ENCODE assay signal across 8 cellular contexts in the genomic region with DNA sequence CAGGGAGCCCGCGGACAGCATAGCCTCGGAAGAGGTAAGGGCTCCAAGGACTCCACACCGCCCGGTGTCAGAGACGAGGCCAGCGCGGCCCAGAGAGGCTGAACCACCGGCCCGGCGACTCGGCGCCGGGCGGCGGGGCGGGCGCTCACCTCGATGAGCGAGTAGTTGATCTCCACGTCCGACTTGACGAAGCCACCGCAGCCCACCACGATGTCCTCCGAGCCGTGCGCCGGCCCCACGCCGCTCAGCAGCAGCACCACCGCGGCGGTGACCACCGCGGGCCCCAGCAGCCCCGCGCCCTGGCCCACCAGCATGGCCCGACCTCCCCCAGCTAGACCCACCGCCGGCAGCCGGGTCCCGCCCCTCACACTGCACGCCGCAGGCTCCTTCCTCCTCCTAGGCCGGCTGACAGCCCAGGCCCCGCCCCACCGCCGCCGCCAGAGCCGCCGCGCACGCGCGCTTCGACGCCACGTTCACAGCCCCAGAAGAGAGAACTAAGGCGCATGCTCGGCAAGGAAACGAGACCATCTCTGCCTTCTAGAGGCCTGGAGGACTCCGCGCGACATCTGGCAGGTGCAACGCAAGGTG. TPM values are rescaled to one million over a fixed set of nuclear protein-coding genes. Genes with fewer than 3 reads are reported as not detected.
DNase-seq lines count a peak whose midpoint lies in the region; ATAC-seq and TF ChIP-seq lines count a peak whose summit lies in the region.
"Not testable (repeated sequence)": the region's sequence is repeated elsewhere in the genome, so short reads cannot be mapped to it uniquely, and the experiment has no call there.

A gene with protein sequence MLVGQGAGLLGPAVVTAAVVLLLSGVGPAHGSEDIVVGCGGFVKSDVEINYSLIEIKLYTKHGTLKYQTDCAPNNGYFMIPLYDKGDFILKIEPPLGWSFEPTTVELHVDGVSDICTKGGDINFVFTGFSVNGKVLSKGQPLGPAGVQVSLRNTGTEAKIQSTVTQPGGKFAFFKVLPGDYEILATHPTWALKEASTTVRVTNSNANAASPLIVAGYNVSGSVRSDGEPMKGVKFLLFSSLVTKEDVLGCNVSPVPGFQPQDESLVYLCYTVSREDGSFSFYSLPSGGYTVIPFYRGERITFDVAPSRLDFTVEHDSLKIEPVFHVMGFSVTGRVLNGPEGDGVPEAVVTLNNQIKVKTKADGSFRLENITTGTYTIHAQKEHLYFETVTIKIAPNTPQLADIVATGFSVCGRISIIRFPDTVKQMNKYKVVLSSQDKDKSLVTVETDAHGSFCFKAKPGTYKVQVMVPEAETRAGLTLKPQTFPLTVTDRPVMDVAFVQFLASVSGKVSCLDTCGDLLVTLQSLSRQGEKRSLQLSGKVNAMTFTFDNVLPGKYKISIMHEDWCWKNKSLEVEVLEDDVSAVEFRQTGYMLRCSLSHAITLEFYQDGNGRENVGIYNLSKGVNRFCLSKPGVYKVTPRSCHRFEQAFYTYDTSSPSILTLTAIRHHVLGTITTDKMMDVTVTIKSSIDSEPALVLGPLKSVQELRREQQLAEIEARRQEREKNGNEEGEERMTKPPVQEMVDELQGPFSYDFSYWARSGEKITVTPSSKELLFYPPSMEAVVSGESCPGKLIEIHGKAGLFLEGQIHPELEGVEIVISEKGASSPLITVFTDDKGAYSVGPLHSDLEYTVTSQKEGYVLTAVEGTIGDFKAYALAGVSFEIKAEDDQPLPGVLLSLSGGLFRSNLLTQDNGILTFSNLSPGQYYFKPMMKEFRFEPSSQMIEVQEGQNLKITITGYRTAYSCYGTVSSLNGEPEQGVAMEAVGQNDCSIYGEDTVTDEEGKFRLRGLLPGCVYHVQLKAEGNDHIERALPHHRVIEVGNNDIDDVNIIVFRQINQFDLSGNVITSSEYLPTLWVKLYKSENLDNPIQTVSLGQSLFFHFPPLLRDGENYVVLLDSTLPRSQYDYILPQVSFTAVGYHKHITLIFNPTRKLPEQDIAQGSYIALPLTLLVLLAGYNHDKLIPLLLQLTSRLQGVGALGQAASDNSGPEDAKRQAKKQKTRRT (minus strand): TSS at position 371 of the 588 bp plus-strand sequence. CDS start 57 bp downstream, at position 314.

- POLR2A ChIA-PET in activated CD8-positive, alpha-beta T cell treated with anti-CD3 and anti-CD28 coated beads for 36 hours (lab: Charles Lee) = not testable (repeated sequence)

- not testable (repeated sequence) for H3K27me3 ChIP-seq in skeletal muscle tissue (ENCODE audit: control insufficient read depth in 3 of 3, insufficient read depth in 3 of 3, low read length in 3 of 3); upper lobe of left lung

- not testable (repeated sequence) for H3K27me3 Mint-ChIP-seq in activated CD8-positive, alpha-beta T cell treated with anti-CD3 and anti-CD28 coated beads for 36 hours

- peak within 1 kb of the TSS; percentile 62 for H3K4me3 ChIP-seq in NB4 (ENCODE audit: low read depth, low read length)
- peak within 1 kb of the TSS; percentile 48 to 58 (median 54) for H3K4me3 ChIP-seq in skeletal muscle tissue (ENCODE audit: low read length in 3 of 3)
- H3K4me3 ChIP-seq in upper lobe of left lung = peak within 1 kb of the TSS; percentile 56 to 64 (median 60)

- DNase-seq in NB4 (ENCODE audit: low read depth) = peak; percentile 19
- DNase-seq in activated CD8-positive, alpha-beta T cell treated with anti-CD3 and anti-CD28 coated beads for 36 hours = peak; percentile 92
- DNase-seq in cerebellum (ENCODE audit: low spot score) = not testable (repeated sequence)
- peak; percentile 86 to 92 for DNase-seq in left colon
- peak; percentile 91 to 100 for DNase-seq in upper lobe of left lung

- not testable (repeated sequence) for H3K36me3 Mint-ChIP-seq in activated CD8-positive, alpha-beta T cell treated with anti-CD3 and anti-CD28 coated beads for 36 hours (ENCODE audit: low read depth)

- H3K36me3 ChIP-seq in skeletal muscle tissue (ENCODE audit: control insufficient read depth in 3 of 3, insufficient read depth in 3 of 3, low read length in 3 of 3); upper lobe of left lung: not testable (repeated sequence)

- CTCF ChIA-PET in activated CD8-positive, alpha-beta T cell treated with anti-CD3 and anti-CD28 coated beads for 36 hours (lab: Charles Lee) = not testable (repeated sequence)

- not testable (repeated sequence) for H3K9me3 ChIP-seq in skeletal muscle tissue (ENCODE audit: control insufficient read depth in 3 of 3, low read length in 3 of 3); upper lobe of left lung

- ATAC-seq in GM18519 (IDR thresholded peaks at IDR 0.05; ENCODE audit: low FRiP score, unreplicated experiment) = peak; percentile 84
- ATAC-seq in HG02763 (IDR thresholded peaks at IDR 0.05; ENCODE audit: unreplicated experiment) = peak; percentile 93
- ATAC-seq in activated CD8-positive, alpha-beta T cell treated with anti-CD3 and anti-CD28 coated beads for 36 hours = peak; percentile 93
- peak; percentile 99 for ATAC-seq in left colon
- peak; percentile 97 to 99 for ATAC-seq in upper lobe of left lung (ENCODE audit: low FRiP score in 2 of 2)

- 0% methylated on average over 8 of the region's 66 CpGs; no CpG with 5 or more reads in 1 of the 2 donors for WGBS in upper lobe of left lung, 2 donors

- intact Hi-C loops in activated CD8-positive, alpha-beta T cell treated with anti-CD3 and anti-CD28 coated beads for 36 hours (cut with micrococcal nuclease); left colon (cut with DNase I, micrococcal nuclease): not testable (repeated sequence)

- H3K9ac ChIP-seq in skeletal muscle tissue (ENCODE audit: low read depth in 1 of 3, low read length in 3 of 3) = not testable (repeated sequence)

- not testable (repeated sequence) for TF ChIP-seq POLR2A in NB4 (IDR thresholded peaks at IDR 0.05; ENCODE audit: extremely low read depth, insufficient read length); upper lobe of left lung (IDR thresholded peaks at IDR 0.05)

- H3K27ac ChIP-seq in skeletal muscle tissue (ENCODE audit: low read depth, low read length) = not testable (repeated sequence)
- peak within 1 kb of the TSS in 3 of 4 donors; percentile 26 to 81 (median 60) for H3K27ac ChIP-seq in upper lobe of left lung

- TF ChIP-seq CTCF in NB4 (IDR thresholded peaks at IDR 0.05; ENCODE audit: low read depth, low read length); activated CD8-positive, alpha-beta T cell treated with anti-CD3 and anti-CD28 coated beads for 36 hours (IDR thresholded peaks at IDR 0.05): not testable (repeated sequence)
- peak in 1 of 6 experiments; percentile 52 for TF ChIP-seq CTCF in upper lobe of left lung (IDR thresholded peaks at IDR 0.05)

- H3K27ac Mint-ChIP-seq in activated CD8-positive, alpha-beta T cell treated with anti-CD3 and anti-CD28 coated beads for 36 hours = not testable (repeated sequence)

- H3K4me3 Mint-ChIP-seq in activated CD8-positive, alpha-beta T cell treated with anti-CD3 and anti-CD28 coated beads for 36 hours = peak within 1 kb of the TSS; percentile 69

- H3K4me1 ChIP-seq in skeletal muscle tissue (ENCODE audit: control insufficient read depth in 3 of 3, insufficient read depth in 3 of 3, low read length in 3 of 3); upper lobe of left lung: not testable (repeated sequence)

- TF ChIP-seq EP300 in upper lobe of left lung (IDR thresholded peaks at IDR 0.05) = not testable (repeated sequence)

- peaks cover 16% of the 10 kb centered on the region for H3K4me1 Mint-ChIP-seq in activated CD8-positive, alpha-beta T cell treated with anti-CD3 and anti-CD28 coated beads for 36 hours (ENCODE audit: low read depth)

- not testable (repeated sequence) for H3K9me3 Mint-ChIP-seq in activated CD8-positive, alpha-beta T cell treated with anti-CD3 and anti-CD28 coated beads for 36 hours

RNA-seq across cellular contexts. Expression of the gene that starts here (rescaled TPM):
- 10 to 100 TPM; 72.0 to 73.7 TPM for total RNA-seq in activated CD8-positive, alpha-beta T cell treated with anti-CD3 and anti-CD28 coated beads for 36 hours
- total RNA-seq in cerebellum (66.6 TPM), left colon (100 to 1,000 TPM in 1 of 2 donors, 10 to 100 TPM in 1; 73.1 to 129 TPM), skeletal muscle tissue (75.2 TPM), upper lobe of left lung (100 to 1,000 TPM in 2 of 6 donors, 10 to 100 TPM in 4; 37.7 to 133 (median 75.2) TPM)
